Comparison of ENCODE assay signal across 8 cellular contexts in the genomic region with DNA sequence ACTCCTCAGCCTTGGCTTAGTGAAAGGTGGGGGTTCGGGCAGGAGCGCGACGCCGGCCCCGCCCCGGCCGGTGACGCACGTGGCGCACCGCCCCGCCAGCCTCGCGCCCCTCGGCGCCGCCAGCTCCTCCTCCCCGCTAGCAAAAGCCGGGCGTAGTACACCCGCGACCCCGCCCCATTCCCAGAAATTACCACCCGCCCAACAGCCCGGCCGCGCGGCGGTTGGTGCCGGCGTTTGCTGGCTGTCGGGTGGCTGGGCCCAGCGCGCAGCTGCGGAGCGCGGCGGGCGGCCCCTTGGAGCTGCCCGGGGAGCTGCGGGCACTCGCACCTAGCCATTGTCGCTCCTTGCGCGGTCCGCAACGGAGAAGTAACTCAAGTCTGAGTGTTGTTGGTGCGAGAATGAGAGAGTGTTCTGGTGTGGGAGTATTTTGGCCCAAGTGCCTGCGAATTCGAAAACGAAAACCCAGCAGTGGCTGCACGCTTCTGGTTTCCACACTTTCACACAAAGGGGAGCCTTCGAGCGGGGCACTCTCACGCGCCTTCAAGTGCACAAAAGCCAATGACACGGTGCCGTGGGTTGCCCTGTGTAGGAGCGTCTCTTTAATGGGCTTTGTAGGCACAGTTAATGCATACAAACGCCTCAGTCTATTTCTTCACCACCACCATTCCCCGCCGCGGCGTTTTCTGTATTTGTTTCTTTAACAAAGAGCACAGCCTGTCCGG. TPM values are rescaled to one million over a fixed set of nuclear protein-coding genes. Genes with fewer than 3 reads are reported as not detected.
DNase-seq lines count a peak whose midpoint lies in the region; ATAC-seq and TF ChIP-seq lines count a peak whose summit lies in the region.

No MANE protein-coding gene starts in this region.

- TF ChIP-seq CTCF in coronary artery (IDR thresholded peaks at IDR 0.05), result no peak
- TF ChIP-seq CTCF in left lung (IDR thresholded peaks at IDR 0.05), result no peak

- no peaks in the 10 kb centered on the region for H3K36me3 ChIP-seq in left lung

- peaks cover 2% of the 10 kb centered on the region for H3K36me3 Mint-ChIP-seq in activated CD4-positive, alpha-beta T cell treated with anti-CD3 and anti-CD28 coated beads, Interleukin-2, amount 10 ng/mL, durations not matched to agents 24 days and 14 days (ENCODE audit: low read depth)

- peak overlapping the region; percentile 97 for H3K4me3 ChIP-seq in coronary artery
- peak overlapping the region; percentile 84 for H3K4me3 ChIP-seq in left lung

- H3K4me1 Mint-ChIP-seq in activated CD4-positive, alpha-beta T cell treated with anti-CD3 and anti-CD28 coated beads, Interleukin-2, amount 10 ng/mL, durations not matched to agents 24 days and 14 days, result peaks cover 28% of the 10 kb centered on the region

- peak; percentile 27 to 98 (median 90) for DNase-seq in C1 segment of cervical spinal cord (lab: John Stamatoyannopoulos, UW)
- peak; percentile 20 for DNase-seq in NCI-H524 treated with DMSO at 0.1 percent for 48 hours (lab: John Stamatoyannopoulos, UW)
- peak; percentile 100 for DNase-seq in activated CD4-positive, alpha-beta T cell treated with anti-CD3 and anti-CD28 coated beads, Interleukin-2, amount 10 ng/mL, durations not matched to agents 24 days and 14 days
- DNase-seq in coronary artery (ENCODE audit: low spot score), result peak; percentile 98
- DNase-seq in left lung, result peak; percentile 97 to 99
- peak; percentile 88 for DNase-seq in stimulated activated CD4-positive, alpha-beta T cell treated with anti-CD3 and anti-CD28 coated beads, Interleukin-2, amount 100 ng/mL, for 4 hours (ENCODE audit: low read depth)

- H3K27ac ChIP-seq in coronary artery (peak overlapping the region; percentile 100), left lung (peak overlapping the region; percentile 99 to 100)

- H3K9me3 Mint-ChIP-seq in activated CD4-positive, alpha-beta T cell treated with anti-CD3 and anti-CD28 coated beads, Interleukin-2, amount 10 ng/mL, durations not matched to agents 24 days and 14 days, result no peaks in the 10 kb centered on the region

- H3K27ac Mint-ChIP-seq in activated CD4-positive, alpha-beta T cell treated with anti-CD3 and anti-CD28 coated beads, Interleukin-2, amount 10 ng/mL, durations not matched to agents 24 days and 14 days, result peak overlapping the region; percentile 97

- peaks cover 5 to 29% of the 10 kb centered on the region in 2 donors for H3K4me1 ChIP-seq in left lung

- no peaks in the 10 kb centered on the region for H3K27me3 ChIP-seq in left lung

- H3K4me3 Mint-ChIP-seq in activated CD4-positive, alpha-beta T cell treated with anti-CD3 and anti-CD28 coated beads, Interleukin-2, amount 10 ng/mL, durations not matched to agents 24 days and 14 days, result peak overlapping the region; percentile 94

- intact Hi-C loops in activated CD4-positive, alpha-beta T cell treated with anti-CD3 and anti-CD28 coated beads, Interleukin-2, amount 10 ng/mL, durations not matched to agents 24 days and 14 days (cut with micrococcal nuclease), result loop anchor here (1.0 to 10.0 kb wide), 12 partner anchors 51 to 1347 kb away; a partner anchor contains a TSS
- intact Hi-C loops in left lung (cut with DNase I), result loop anchor here in 1 of 2 donors (10.0 kb wide), 1 partner anchor 83 kb away; no protein-coding TSS in a partner anchor

- no peaks in the 10 kb centered on the region for H3K9me3 ChIP-seq in left lung

- H3K27me3 Mint-ChIP-seq in activated CD4-positive, alpha-beta T cell treated with anti-CD3 and anti-CD28 coated beads, Interleukin-2, amount 10 ng/mL, durations not matched to agents 24 days and 14 days, result peaks cover 29% of the 10 kb centered on the region

- ATAC-seq in GM19351 (IDR thresholded peaks at IDR 0.05; ENCODE audit: unreplicated experiment) (peak; percentile 63), HG03469 (IDR thresholded peaks at IDR 0.05; ENCODE audit: unreplicated experiment) (peak; percentile 55), left lung (peak; percentile 80)

RNA-seq across cellular contexts. Expression of a gene that starts 1.0 kb away (rescaled TPM):
- total RNA-seq in activated CD4-positive, alpha-beta T cell treated with anti-CD3 and anti-CD28 coated beads, Interleukin-2, amount 10 ng/mL, durations not matched to agents 24 days and 14 days, result 30.1 and 30.5 TPM in 2 replicates
- total RNA-seq in left lung, result 10 to 100 TPM; 37.3 to 42.6 TPM

Comparison
In these comparisons a context has a peak if more than half of its experiments do, and no peak if none do; other contexts are left out.
1. Peak in every context shown above with its lines: DNase-seq, ATAC-seq, H3K4me3 ChIP-seq and H3K27ac ChIP-seq.
2. DNase-seq: peak in every context shown above with its lines; median percentile 100 in activated CD4-positive, alpha-beta T cell treated with anti-CD3 and anti-CD28 coated beads, Interleukin-2, amount 10 ng/mL, durations not matched to agents 24 days and 14 days; 98 in coronary artery; 98 in left lung; 90 in C1 segment of cervical spinal cord; 88 in stimulated activated CD4-positive, alpha-beta T cell treated with anti-CD3 and anti-CD28 coated beads, Interleukin-2, amount 100 ng/mL, for 4 hours; 20 in NCI-H524 treated with DMSO at 0.1 percent for 48 hours.